In the genomic region with DNA sequence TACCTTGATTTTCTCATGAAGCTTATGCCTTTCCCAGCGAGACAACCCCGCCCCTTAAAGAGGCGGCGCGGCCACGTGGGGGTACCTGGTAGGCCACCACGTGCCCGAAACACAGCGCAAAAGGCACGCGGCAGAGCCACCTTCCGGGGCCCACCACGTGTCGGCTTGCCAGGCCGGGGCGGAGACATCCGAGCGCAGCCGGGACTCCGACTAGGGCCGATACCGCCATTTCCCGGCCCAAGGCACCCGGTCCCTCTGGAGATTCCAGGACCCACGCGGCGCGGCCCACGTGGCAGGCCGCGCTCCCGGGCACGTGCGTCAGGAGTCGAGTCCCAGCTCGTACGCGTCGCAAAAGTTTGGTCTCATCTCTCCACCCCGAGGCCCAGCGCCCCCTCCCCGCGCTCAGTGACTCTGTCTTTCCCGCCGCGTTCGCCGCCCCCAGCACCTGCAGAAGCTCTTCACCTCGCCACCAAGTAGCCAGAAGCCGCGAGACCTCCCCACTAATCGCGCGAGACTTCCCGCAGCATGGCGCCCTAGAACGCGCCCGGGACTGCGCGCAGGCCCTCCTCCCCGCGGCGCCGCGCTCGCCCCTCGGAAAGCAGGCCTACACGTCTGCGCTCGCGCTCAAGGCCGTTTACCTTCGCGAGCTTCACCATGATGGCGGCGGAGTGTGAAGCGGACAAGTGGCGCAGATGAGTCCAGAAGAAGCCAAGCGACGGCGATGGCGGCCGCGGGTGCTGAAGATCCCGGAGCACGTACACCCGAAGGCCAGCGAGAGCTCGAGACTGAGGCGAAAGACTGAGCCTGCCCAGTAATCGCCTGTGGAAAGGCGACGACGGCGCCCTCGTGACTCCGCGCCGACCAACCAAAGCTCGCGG, we compare ENCODE assay signal across 1 cellular context.
TF ChIP-seq lines count a peak whose summit lies in the region.

A gene with protein sequence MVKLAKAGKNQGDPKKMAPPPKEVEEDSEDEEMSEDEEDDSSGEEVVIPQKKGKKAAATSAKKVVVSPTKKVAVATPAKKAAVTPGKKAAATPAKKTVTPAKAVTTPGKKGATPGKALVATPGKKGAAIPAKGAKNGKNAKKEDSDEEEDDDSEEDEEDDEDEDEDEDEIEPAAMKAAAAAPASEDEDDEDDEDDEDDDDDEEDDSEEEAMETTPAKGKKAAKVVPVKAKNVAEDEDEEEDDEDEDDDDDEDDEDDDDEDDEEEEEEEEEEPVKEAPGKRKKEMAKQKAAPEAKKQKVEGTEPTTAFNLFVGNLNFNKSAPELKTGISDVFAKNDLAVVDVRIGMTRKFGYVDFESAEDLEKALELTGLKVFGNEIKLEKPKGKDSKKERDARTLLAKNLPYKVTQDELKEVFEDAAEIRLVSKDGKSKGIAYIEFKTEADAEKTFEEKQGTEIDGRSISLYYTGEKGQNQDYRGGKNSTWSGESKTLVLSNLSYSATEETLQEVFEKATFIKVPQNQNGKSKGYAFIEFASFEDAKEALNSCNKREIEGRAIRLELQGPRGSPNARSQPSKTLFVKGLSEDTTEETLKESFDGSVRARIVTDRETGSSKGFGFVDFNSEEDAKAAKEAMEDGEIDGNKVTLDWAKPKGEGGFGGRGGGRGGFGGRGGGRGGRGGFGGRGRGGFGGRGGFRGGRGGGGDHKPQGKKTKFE (minus strand): TSS at position 787 of the 878 bp plus-strand sequence. CDS start 131 bp downstream, at position 656.

TF ChIP-seq in K562, 482 proteins besides CTCF, POLR2A, EP300 and RAD21 (continued from another document and continues in another):
- TF ChIP-seq, protein P1, sequence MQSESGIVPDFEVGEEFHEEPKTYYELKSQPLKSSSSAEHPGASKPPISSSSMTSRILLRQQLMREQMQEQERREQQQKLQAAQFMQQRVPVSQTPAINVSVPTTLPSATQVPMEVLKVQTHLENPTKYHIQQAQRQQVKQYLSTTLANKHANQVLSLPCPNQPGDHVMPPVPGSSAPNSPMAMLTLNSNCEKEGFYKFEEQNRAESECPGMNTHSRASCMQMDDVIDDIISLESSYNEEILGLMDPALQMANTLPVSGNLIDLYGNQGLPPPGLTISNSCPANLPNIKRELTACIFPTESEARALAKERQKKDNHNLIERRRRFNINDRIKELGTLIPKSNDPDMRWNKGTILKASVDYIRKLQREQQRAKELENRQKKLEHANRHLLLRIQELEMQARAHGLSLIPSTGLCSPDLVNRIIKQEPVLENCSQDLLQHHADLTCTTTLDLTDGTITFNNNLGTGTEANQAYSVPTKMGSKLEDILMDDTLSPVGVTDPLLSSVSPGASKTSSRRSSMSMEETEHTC (IDR thresholded peaks at IDR 0.05): peak; percentile 33; the same call in 1 of the 2 replicates
- TF ChIP-seq ETS2 (tag; IDR thresholded peaks at IDR 0.05; ENCODE audit: borderline replicate concordance, poor library complexity, severe bottlenecking): no peak
- TF ChIP-seq C11orf30 (IDR thresholded peaks at IDR 0.05; ENCODE audit: low read depth): peak; percentile 75
- no peak for TF ChIP-seq TAF15 (IDR thresholded peaks at IDR 0.05; ENCODE audit: low read depth, low read length)
- TF ChIP-seq SPI1 (IDR thresholded peaks at IDR 0.05; ENCODE audit: borderline replicate concordance, low read depth, low read length): no peak
- TF ChIP-seq ZNF316 (IDR thresholded peaks at IDR 0.05): no peak
- TF ChIP-seq, protein P2, sequence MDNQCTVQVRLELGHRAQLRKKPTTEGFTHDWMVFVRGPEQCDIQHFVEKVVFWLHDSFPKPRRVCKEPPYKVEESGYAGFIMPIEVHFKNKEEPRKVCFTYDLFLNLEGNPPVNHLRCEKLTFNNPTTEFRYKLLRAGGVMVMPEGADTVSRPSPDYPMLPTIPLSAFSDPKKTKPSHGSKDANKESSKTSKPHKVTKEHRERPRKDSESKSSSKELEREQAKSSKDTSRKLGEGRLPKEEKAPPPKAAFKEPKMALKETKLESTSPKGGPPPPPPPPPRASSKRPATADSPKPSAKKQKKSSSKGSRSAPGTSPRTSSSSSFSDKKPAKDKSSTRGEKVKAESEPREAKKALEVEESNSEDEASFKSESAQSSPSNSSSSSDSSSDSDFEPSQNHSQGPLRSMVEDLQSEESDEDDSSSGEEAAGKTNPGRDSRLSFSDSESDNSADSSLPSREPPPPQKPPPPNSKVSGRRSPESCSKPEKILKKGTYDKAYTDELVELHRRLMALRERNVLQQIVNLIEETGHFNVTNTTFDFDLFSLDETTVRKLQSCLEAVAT (IDR thresholded peaks at IDR 0.05): peak in 1 of 2 experiments; percentile 76; a peak in 2 of 4 replicates
- TF ChIP-seq POU5F1 (IDR thresholded peaks at IDR 0.05; ENCODE audit: borderline replicate concordance, low read depth, low read length, partially characterized antibody): no peak
- peak; percentile 61 for TF ChIP-seq PML (IDR thresholded peaks at IDR 0.05; ENCODE audit: low read length)
- TF ChIP-seq, protein P3, sequence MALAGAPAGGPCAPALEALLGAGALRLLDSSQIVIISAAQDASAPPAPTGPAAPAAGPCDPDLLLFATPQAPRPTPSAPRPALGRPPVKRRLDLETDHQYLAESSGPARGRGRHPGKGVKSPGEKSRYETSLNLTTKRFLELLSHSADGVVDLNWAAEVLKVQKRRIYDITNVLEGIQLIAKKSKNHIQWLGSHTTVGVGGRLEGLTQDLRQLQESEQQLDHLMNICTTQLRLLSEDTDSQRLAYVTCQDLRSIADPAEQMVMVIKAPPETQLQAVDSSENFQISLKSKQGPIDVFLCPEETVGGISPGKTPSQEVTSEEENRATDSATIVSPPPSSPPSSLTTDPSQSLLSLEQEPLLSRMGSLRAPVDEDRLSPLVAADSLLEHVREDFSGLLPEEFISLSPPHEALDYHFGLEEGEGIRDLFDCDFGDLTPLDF (CRISPR knock-in tag; IDR thresholded peaks at IDR 0.05): peak; percentile 86
- TF ChIP-seq TFAM (CRISPR knock-in tag; conservative IDR thresholded peaks at IDR 0.05): no peak
- TF ChIP-seq, protein P4, sequence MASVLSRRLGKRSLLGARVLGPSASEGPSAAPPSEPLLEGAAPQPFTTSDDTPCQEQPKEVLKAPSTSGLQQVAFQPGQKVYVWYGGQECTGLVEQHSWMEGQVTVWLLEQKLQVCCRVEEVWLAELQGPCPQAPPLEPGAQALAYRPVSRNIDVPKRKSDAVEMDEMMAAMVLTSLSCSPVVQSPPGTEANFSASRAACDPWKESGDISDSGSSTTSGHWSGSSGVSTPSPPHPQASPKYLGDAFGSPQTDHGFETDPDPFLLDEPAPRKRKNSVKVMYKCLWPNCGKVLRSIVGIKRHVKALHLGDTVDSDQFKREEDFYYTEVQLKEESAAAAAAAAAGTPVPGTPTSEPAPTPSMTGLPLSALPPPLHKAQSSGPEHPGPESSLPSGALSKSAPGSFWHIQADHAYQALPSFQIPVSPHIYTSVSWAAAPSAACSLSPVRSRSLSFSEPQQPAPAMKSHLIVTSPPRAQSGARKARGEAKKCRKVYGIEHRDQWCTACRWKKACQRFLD (CRISPR knock-in tag; IDR thresholded peaks at IDR 0.05): no peak
- peak; percentile 1; the same call in 1 of the 2 replicates for TF ChIP-seq ZNF143 (CRISPR knock-in tag; IDR thresholded peaks at IDR 0.05)
- no peak for TF ChIP-seq ZNF764 (CRISPR knock-in tag; IDR thresholded peaks at IDR 0.05; ENCODE audit: low read depth)
- peak; percentile 92 for TF ChIP-seq ZFX (CRISPR knock-in tag; IDR thresholded peaks at IDR 0.05)
- TF ChIP-seq CREB1 (IDR thresholded peaks at IDR 0.05): 0 out of 2 replicates have a peak, but pooled peaks have one; percentile 30
- TF ChIP-seq CREB1 (CRISPR knock-in tag; IDR thresholded peaks at IDR 0.05): peak; percentile 77
- peak; percentile 85; the same call in 1 of the 2 replicates for TF ChIP-seq MBD2 (IDR thresholded peaks at IDR 0.05; ENCODE audit: borderline replicate concordance, low read depth)
- TF ChIP-seq CBFB (CRISPR knock-in tag; IDR thresholded peaks at IDR 0.05): peak; percentile 15
- no peak; the same call in 1 of the 2 replicates for TF ChIP-seq KLF13 (tag; IDR thresholded peaks at IDR 0.05; ENCODE audit: borderline replicate concordance, low read depth)
- TF ChIP-seq MEIS2 (IDR thresholded peaks at IDR 0.05; ENCODE audit: partially characterized antibody): no peak
- TF ChIP-seq CEBPG (CRISPR knock-in tag; IDR thresholded peaks at IDR 0.05): no peak
- TF ChIP-seq CEBPG (tag; conservative IDR thresholded peaks at IDR 0.05 in 1 of 2, IDR thresholded peaks at IDR 0.05 in 1 of 2): no peak
- peak; percentile 98 for TF ChIP-seq FIP1L1 (IDR thresholded peaks at IDR 0.05; ENCODE audit: low read depth, low read length, poor library complexity, severe bottlenecking)
- TF ChIP-seq L3MBTL2 (IDR thresholded peaks at IDR 0.05): peak; percentile 80
- TF ChIP-seq FOXJ3 (CRISPR knock-in tag; IDR thresholded peaks at IDR 0.05): no peak
- TF ChIP-seq, protein P5, sequence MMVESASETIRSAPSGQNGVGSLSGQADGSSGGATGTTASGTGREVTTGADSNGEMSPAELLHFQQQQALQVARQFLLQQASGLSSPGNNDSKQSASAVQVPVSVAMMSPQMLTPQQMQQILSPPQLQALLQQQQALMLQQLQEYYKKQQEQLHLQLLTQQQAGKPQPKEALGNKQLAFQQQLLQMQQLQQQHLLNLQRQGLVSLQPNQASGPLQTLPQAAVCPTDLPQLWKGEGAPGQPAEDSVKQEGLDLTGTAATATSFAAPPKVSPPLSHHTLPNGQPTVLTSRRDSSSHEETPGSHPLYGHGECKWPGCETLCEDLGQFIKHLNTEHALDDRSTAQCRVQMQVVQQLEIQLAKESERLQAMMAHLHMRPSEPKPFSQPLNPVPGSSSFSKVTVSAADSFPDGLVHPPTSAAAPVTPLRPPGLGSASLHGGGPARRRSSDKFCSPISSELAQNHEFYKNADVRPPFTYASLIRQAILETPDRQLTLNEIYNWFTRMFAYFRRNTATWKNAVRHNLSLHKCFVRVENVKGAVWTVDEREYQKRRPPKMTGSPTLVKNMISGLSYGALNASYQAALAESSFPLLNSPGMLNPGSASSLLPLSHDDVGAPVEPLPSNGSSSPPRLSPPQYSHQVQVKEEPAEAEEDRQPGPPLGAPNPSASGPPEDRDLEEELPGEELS (CRISPR knock-in tag; IDR thresholded peaks at IDR 0.05; ENCODE audit: borderline replicate concordance): peak; percentile 99
- TF ChIP-seq ZNF707 (CRISPR knock-in tag; conservative IDR thresholded peaks at IDR 0.05): no peak
- TF ChIP-seq ZNF121 (CRISPR knock-in tag; conservative IDR thresholded peaks at IDR 0.05): 0 out of 2 replicates have a peak, but pooled peaks have one; percentile 5
- TF ChIP-seq TOE1 (IDR thresholded peaks at IDR 0.05; ENCODE audit: borderline replicate concordance): no peak; the same call in 1 of the 2 replicates
- TF ChIP-seq TOE1 (CRISPR knock-in tag; IDR thresholded peaks at IDR 0.05; ENCODE audit: borderline replicate concordance, low read depth): no peak
- TF ChIP-seq, protein P6, sequence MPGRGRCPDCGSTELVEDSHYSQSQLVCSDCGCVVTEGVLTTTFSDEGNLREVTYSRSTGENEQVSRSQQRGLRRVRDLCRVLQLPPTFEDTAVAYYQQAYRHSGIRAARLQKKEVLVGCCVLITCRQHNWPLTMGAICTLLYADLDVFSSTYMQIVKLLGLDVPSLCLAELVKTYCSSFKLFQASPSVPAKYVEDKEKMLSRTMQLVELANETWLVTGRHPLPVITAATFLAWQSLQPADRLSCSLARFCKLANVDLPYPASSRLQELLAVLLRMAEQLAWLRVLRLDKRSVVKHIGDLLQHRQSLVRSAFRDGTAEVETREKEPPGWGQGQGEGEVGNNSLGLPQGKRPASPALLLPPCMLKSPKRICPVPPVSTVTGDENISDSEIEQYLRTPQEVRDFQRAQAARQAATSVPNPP (IDR thresholded peaks at IDR 0.05; ENCODE audit: borderline replicate concordance, insufficient read depth, insufficient read length): no peak
- TF ChIP-seq KAT7 (CRISPR knock-in tag; IDR thresholded peaks at IDR 0.05; ENCODE audit: borderline replicate concordance): 0 out of 2 replicates have a peak, but pooled peaks have one; percentile 29
- peak; percentile 70; the same call in 1 of the 2 replicates for TF ChIP-seq FOXJ2 (tag; IDR thresholded peaks at IDR 0.05)
- TF ChIP-seq ZNF146 (CRISPR knock-in tag; IDR thresholded peaks at IDR 0.05; ENCODE audit: unreplicated experiment): peak; percentile 4
- TF ChIP-seq RFX5 (IDR thresholded peaks at IDR 0.05; ENCODE audit: low read depth, low read length): no peak
- no peak for TF ChIP-seq GATAD2A (IDR thresholded peaks at IDR 0.05)
- TF ChIP-seq FOXK1 (CRISPR knock-in tag; IDR thresholded peaks at IDR 0.05; ENCODE audit: borderline replicate concordance): peak; percentile 22; the same call in 1 of the 2 replicates
- no peak for TF ChIP-seq NCOA4 (IDR thresholded peaks at IDR 0.05; ENCODE audit: partially characterized antibody)
- peak; percentile 89 for TF ChIP-seq RAD51 (IDR thresholded peaks at IDR 0.05; ENCODE audit: borderline replicate concordance, low read depth)
- TF ChIP-seq, protein P7, sequence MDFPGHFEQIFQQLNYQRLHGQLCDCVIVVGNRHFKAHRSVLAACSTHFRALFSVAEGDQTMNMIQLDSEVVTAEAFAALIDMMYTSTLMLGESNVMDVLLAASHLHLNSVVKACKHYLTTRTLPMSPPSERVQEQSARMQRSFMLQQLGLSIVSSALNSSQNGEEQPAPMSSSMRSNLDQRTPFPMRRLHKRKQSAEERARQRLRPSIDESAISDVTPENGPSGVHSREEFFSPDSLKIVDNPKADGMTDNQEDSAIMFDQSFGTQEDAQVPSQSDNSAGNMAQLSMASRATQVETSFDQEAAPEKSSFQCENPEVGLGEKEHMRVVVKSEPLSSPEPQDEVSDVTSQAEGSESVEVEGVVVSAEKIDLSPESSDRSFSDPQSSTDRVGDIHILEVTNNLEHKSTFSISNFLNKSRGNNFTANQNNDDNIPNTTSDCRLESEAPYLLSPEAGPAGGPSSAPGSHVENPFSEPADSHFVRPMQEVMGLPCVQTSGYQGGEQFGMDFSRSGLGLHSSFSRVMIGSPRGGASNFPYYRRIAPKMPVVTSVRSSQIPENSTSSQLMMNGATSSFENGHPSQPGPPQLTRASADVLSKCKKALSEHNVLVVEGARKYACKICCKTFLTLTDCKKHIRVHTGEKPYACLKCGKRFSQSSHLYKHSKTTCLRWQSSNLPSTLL (IDR thresholded peaks at IDR 0.05): no peak
- no peak for TF ChIP-seq HNRNPK (IDR thresholded peaks at IDR 0.05; ENCODE audit: low read depth, low read length, poor library complexity, severe bottlenecking)
- TF ChIP-seq ZNF174 (CRISPR knock-in tag; IDR thresholded peaks at IDR 0.05): no peak
- peak; percentile 78 for TF ChIP-seq ZZZ3 (IDR thresholded peaks at IDR 0.05)
- TF ChIP-seq TEAD1 (CRISPR knock-in tag; IDR thresholded peaks at IDR 0.05): peak in 1 of 2 experiments; percentile 71; a peak in 1 of 4 replicates
- peak; percentile 69 for TF ChIP-seq LCOR (CRISPR knock-in tag; IDR thresholded peaks at IDR 0.05)
- TF ChIP-seq, protein P8, sequence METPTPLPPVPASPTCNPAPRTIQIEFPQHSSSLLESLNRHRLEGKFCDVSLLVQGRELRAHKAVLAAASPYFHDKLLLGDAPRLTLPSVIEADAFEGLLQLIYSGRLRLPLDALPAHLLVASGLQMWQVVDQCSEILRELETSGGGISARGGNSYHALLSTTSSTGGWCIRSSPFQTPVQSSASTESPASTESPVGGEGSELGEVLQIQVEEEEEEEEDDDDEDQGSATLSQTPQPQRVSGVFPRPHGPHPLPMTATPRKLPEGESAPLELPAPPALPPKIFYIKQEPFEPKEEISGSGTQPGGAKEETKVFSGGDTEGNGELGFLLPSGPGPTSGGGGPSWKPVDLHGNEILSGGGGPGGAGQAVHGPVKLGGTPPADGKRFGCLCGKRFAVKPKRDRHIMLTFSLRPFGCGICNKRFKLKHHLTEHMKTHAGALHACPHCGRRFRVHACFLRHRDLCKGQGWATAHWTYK (CRISPR knock-in tag; IDR thresholded peaks at IDR 0.05): no peak
- TF ChIP-seq JUND (IDR thresholded peaks at IDR 0.05; ENCODE audit: borderline replicate concordance, low read depth, low read length): no peak; the same call in 1 of the 2 replicates
- TF ChIP-seq JUND (tag; IDR thresholded peaks at IDR 0.05; ENCODE audit: borderline replicate concordance, low read depth, low read length): no peak; the same call in 2 of the 3 replicates
- no peak for TF ChIP-seq ZNF699 (CRISPR knock-in tag; IDR thresholded peaks at IDR 0.05; ENCODE audit: insufficient replicate concordance)
